In genomic region chr17:694239-694638, GRCh38 we compare ENCODE assay signal across 1 cellular context.
TF ChIP-seq lines count a peak whose summit lies in the region.

No MANE protein-coding gene starts in this region.

TF ChIP-seq in WTC11, 78 proteins besides CTCF, POLR2A, EP300 and RAD21 (continued from another document):
- TF ChIP-seq IRF2 (CRISPR knock-in tag; IDR thresholded peaks at IDR 0.05; ENCODE audit: borderline replicate concordance, low read depth), result no peak
- TF ChIP-seq, protein P1, sequence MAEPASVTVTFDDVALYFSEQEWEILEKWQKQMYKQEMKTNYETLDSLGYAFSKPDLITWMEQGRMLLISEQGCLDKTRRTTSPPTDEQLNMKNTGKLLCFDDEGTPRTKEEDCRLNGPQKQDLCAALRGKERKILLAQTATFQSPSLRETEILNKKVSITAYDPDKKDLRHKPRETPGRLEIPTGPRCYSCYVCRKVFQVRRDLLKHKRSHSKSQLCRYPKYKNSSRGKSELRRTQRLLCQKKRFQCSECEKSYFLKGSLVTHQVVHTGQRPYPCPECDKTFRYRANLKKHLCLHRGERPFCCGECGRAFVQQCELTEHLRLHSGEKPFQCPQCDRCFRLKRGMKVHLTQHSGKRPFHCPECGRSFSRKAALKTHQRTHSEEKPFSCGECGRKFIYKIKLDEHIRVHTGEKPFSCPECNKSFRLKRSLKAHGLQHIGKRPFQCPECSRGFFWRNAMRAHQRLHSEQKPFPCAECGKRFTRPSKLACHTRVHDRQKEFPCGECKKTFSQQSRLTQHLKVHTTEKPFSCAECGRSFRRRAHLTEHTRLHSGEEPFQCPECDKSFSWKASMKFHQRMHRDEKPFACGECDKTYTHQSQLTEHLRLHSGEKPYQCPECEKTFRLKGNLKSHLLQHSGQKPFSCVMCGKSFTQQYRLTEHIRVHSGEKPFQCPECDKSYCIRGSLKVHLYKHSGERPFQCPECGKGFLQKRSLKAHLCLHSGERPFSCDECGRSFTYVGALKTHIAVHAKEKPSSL (CRISPR knock-in tag; conservative IDR thresholded peaks at IDR 0.05), result no peak
- TF ChIP-seq, protein P2, sequence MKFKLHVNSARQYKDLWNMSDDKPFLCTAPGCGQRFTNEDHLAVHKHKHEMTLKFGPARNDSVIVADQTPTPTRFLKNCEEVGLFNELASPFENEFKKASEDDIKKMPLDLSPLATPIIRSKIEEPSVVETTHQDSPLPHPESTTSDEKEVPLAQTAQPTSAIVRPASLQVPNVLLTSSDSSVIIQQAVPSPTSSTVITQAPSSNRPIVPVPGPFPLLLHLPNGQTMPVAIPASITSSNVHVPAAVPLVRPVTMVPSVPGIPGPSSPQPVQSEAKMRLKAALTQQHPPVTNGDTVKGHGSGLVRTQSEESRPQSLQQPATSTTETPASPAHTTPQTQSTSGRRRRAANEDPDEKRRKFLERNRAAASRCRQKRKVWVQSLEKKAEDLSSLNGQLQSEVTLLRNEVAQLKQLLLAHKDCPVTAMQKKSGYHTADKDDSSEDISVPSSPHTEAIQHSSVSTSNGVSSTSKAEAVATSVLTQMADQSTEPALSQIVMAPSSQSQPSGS (CRISPR knock-in tag; IDR thresholded peaks at IDR 0.05; ENCODE audit: borderline replicate concordance, low read depth), result no peak
- TF ChIP-seq, protein P3, sequence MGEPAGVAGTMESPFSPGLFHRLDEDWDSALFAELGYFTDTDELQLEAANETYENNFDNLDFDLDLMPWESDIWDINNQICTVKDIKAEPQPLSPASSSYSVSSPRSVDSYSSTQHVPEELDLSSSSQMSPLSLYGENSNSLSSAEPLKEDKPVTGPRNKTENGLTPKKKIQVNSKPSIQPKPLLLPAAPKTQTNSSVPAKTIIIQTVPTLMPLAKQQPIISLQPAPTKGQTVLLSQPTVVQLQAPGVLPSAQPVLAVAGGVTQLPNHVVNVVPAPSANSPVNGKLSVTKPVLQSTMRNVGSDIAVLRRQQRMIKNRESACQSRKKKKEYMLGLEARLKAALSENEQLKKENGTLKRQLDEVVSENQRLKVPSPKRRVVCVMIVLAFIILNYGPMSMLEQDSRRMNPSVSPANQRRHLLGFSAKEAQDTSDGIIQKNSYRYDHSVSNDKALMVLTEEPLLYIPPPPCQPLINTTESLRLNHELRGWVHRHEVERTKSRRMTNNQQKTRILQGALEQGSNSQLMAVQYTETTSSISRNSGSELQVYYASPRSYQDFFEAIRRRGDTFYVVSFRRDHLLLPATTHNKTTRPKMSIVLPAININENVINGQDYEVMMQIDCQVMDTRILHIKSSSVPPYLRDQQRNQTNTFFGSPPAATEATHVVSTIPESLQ (CRISPR knock-in tag; IDR thresholded peaks at IDR 0.05), result no peak
- TF ChIP-seq AFF4 (CRISPR knock-in tag; IDR thresholded peaks at IDR 0.05; ENCODE audit: borderline replicate concordance), result no peak
- TF ChIP-seq FOXJ3 (CRISPR knock-in tag; IDR thresholded peaks at IDR 0.05; ENCODE audit: borderline replicate concordance), result no peak
- TF ChIP-seq ELF4 (CRISPR knock-in tag; IDR thresholded peaks at IDR 0.05; ENCODE audit: low read depth), result no peak
- no peak for TF ChIP-seq GRHL2 (CRISPR knock-in tag; IDR thresholded peaks at IDR 0.05; ENCODE audit: insufficient replicate concordance, severe bottlenecking)
- no peak for TF ChIP-seq CBFB (CRISPR knock-in tag; IDR thresholded peaks at IDR 0.05; ENCODE audit: low read depth)
- TF ChIP-seq TCF7 (CRISPR knock-in tag; IDR thresholded peaks at IDR 0.05; ENCODE audit: low read depth), result no peak
- no peak for TF ChIP-seq ATF1 (CRISPR knock-in tag; IDR thresholded peaks at IDR 0.05)
- TF ChIP-seq ESRRA (CRISPR knock-in tag; IDR thresholded peaks at IDR 0.05; ENCODE audit: borderline replicate concordance), result no peak
- no peak for TF ChIP-seq OVOL2 (CRISPR knock-in tag; IDR thresholded peaks at IDR 0.05; ENCODE audit: borderline replicate concordance)
- TF ChIP-seq TEAD4 (CRISPR knock-in tag; IDR thresholded peaks at IDR 0.05), result no peak
- TF ChIP-seq ZBTB43 (CRISPR knock-in tag; IDR thresholded peaks at IDR 0.05), result no peak
